8 cellular contexts compared by ENCODE assay signal in genomic region chrX:24150051-24150790, GRCh38. TPM values are rescaled to one million over a fixed set of nuclear protein-coding genes. Genes with fewer than 3 reads are reported as not detected.
A peak's percentile ranks its signal among the peaks of the same experiment; 100 is the strongest.
DNase-seq lines count a peak whose midpoint lies in the region; ATAC-seq, FAIRE-seq and TF ChIP-seq lines count a peak whose summit lies in the region.

No MANE protein-coding gene starts in this region.

- ATAC-seq in omental fat pad (ENCODE audit: low FRiP score) = peak; percentile 92

- no peaks in the 10 kb centered on the region for H3K27me3 ChIP-seq in SJSA1 (replicated peaks)
- no peaks in the 10 kb centered on the region for H3K27me3 ChIP-seq in testis

- CTCF ChIA-PET in activated naive CD4-positive, alpha-beta T cell treated with anti-CD3 and anti-CD28 coated beads, Interleukin-2, amount 10 ng/mL, durations not matched to agents 7 days and 5 days (lab: Charles Lee) = no interaction called here

- no peaks in the 10 kb centered on the region for H3K27me3 Mint-ChIP-seq in activated naive CD4-positive, alpha-beta T cell treated with anti-CD3 and anti-CD28 coated beads, Interleukin-2, amount 10 ng/mL, durations not matched to agents 7 days and 5 days

- H3K36me3 ChIP-seq in SJSA1 = peaks cover 12% of the 10 kb centered on the region
- H3K36me3 ChIP-seq in testis (ENCODE audit: low read depth, missing control alignments) = no peaks in the 10 kb centered on the region

- peaks cover 60% of the 10 kb centered on the region for H3K4me1 Mint-ChIP-seq in activated naive CD4-positive, alpha-beta T cell treated with anti-CD3 and anti-CD28 coated beads, Interleukin-2, amount 10 ng/mL, durations not matched to agents 7 days and 5 days

- DNase-seq in GM03348 (ENCODE audit: low spot score) (peak; percentile 91), H54 (ENCODE audit: insufficient read length, low spot score) (peak; percentile 45), LoVo (ENCODE audit: low spot score) (peak; percentile 79), SJSA1 (ENCODE audit: low read depth in 1 of 2, low spot score in 2 of 2) (peak; percentile 68 to 88), germinal center (ENCODE audit: low spot score) (peak; percentile 85), omental fat pad (ENCODE audit: low spot score) (peak; percentile 53), testis (peak; percentile 87)
- peak; percentile 85 for DNase-seq in activated naive CD4-positive, alpha-beta T cell treated with anti-CD3 and anti-CD28 coated beads, Interleukin-2, amount 10 ng/mL, durations not matched to agents 7 days and 5 days

- no peak for FAIRE-seq in H54 (lab: Jason Lieb, UNC)

- TF ChIP-seq POLR2A in H54 (IDR thresholded peaks at IDR 0.05; ENCODE audit: low read depth, low read length) (peak; percentile 50; the same call in 1 of the 2 replicates), testis (IDR thresholded peaks at IDR 0.05) (no peak)

- peaks cover 44% of the 10 kb centered on the region for H3K4me1 ChIP-seq in SJSA1 (replicated peaks)
- H3K4me1 ChIP-seq in testis = peaks cover 8% of the 10 kb centered on the region

- H3K9me3 ChIP-seq in SJSA1 (replicated peaks) (no peaks in the 10 kb centered on the region), testis (no peaks in the 10 kb centered on the region)

- H3K27ac ChIP-seq in SJSA1 (peak overlapping the region; percentile 97), testis (peak overlapping the region; percentile 95 to 96)

- H3K27ac Mint-ChIP-seq in activated naive CD4-positive, alpha-beta T cell treated with anti-CD3 and anti-CD28 coated beads, Interleukin-2, amount 10 ng/mL, durations not matched to agents 7 days and 5 days = peak overlapping the region; percentile 93

- 0 to 2% methylated on average over 2 to 31 of the region's 79 CpGs for WGBS in testis, 2 donors

- no peak for TF ChIP-seq CTCF in omental fat pad (IDR thresholded peaks at IDR 0.05)
- TF ChIP-seq CTCF in testis (IDR thresholded peaks at IDR 0.05) = peak; percentile 13 to 53 (median 52)

- no peaks in the 10 kb centered on the region for H3K9me3 Mint-ChIP-seq in activated naive CD4-positive, alpha-beta T cell treated with anti-CD3 and anti-CD28 coated beads, Interleukin-2, amount 10 ng/mL, durations not matched to agents 7 days and 5 days

- intact Hi-C loops in testis (cut with DNase I; ENCODE audit: low total_unique reads) = no loop called here

- H3K36me3 Mint-ChIP-seq in activated naive CD4-positive, alpha-beta T cell treated with anti-CD3 and anti-CD28 coated beads, Interleukin-2, amount 10 ng/mL, durations not matched to agents 7 days and 5 days = peaks cover 24% of the 10 kb centered on the region

- peak overlapping the region; percentile 69 for H3K4me3 ChIP-seq in SJSA1
- H3K4me3 ChIP-seq in testis = peak overlapping the region; percentile 59 to 73

- H3K4me3 Mint-ChIP-seq in activated naive CD4-positive, alpha-beta T cell treated with anti-CD3 and anti-CD28 coated beads, Interleukin-2, amount 10 ng/mL, durations not matched to agents 7 days and 5 days = peak overlapping the region; percentile 90

RNA-seq across cellular contexts. Expression of gene ZFX, which starts 0.7 kb away (rescaled TPM):
- total RNA-seq in SJSA1 (2014; rRNA removed; shearing (Covaris generic)) = 15.6 and 29.9 TPM in 2 replicates
- 10 to 100 TPM; 40.4 to 78.2 (median 44.9) TPM for total RNA-seq in omental fat pad
- total RNA-seq in testis = 10 to 100 TPM; 38.5 to 45.1 TPM
- 10.8 TPM for polyA plus RNA-seq in testis (ENCODE audit: insufficient read depth, low read depth, low replicate concordance)

Comparison
In these comparisons a context has a peak if more than half of its experiments do, and no peak if none do; other contexts are left out.
1. Peak in every context shown above with its lines: DNase-seq, ATAC-seq, H3K4me3 ChIP-seq and H3K27ac ChIP-seq.
2. CTCF ChIP-seq: peak in testis (3 of 3); none in omental fat pad (0 of 3).